8 cellular contexts compared by ENCODE assay signal in genomic region chrX:41116948-41117347, GRCh38. TPM values are rescaled to one million over a fixed set of nuclear protein-coding genes. Genes with fewer than 3 reads are reported as not detected.
A peak's percentile ranks its signal among the peaks of the same experiment; 100 is the strongest.
DNase-seq lines count a peak whose midpoint lies in the region; ATAC-seq lines count a peak whose summit lies in the region.

No MANE protein-coding gene starts in this region.

- no peak for DNase-seq in activated T-cell treated with anti-CD3 and anti-CD28 coated beads, Interleukin-2, amount 50 U/mL, for 4 hours
- no peak for DNase-seq in activated T-cell treated with anti-CD3 and anti-CD28 coated beads, Interleukin-2, amount 50 U/mL, for 48 hours
- peak; percentile 35 for DNase-seq in activated CD8-positive, alpha-beta T cell treated with anti-CD3 and anti-CD28 coated beads, Interleukin-2, amount 10 ng/mL, durations not matched to agents 7 days and 5 days
- no peak for DNase-seq in stimulated activated naive CD8-positive, alpha-beta T cell treated with anti-CD3 and anti-CD28 coated beads, Interleukin-15, Interleukin-2, amounts not matched to agents 100 U/mL and 50 U/mL, for 24 hours
- no peak for DNase-seq in Ammon's horn (ENCODE audit: low spot score)
- DNase-seq in stimulated activated CD4-positive, alpha-beta T cell treated with anti-CD3 and anti-CD28 coated beads, Interleukin-4, amount 100 ng/mL, for 1 hour = no peak
- DNase-seq in NCI-H748 treated with DMSO at 0.1 percent for 48 hours (lab: John Stamatoyannopoulos, UW) = no peak

- POLR2A ChIA-PET in activated CD8-positive, alpha-beta T cell treated with anti-CD3 and anti-CD28 coated beads, Interleukin-2, amount 10 ng/mL, durations not matched to agents 7 days and 5 days (lab: Charles Lee) = interaction anchor here (2.5 kb wide), 1 partner anchor 31 kb away, joined by 17 read pairs; the partner anchor contains the start of gene USP9X

- peaks cover 74% of the 10 kb centered on the region for H3K4me1 Mint-ChIP-seq in activated T-cell treated with anti-CD3 and anti-CD28 coated beads, Interleukin-2, amount 50 U/mL, for 4 hours (ENCODE audit: low read depth)
- H3K4me1 Mint-ChIP-seq in activated CD8-positive, alpha-beta T cell treated with anti-CD3 and anti-CD28 coated beads, Interleukin-2, amount 10 ng/mL, durations not matched to agents 7 days and 5 days (ENCODE audit: low read depth) = peaks cover 66% of the 10 kb centered on the region

- no peaks in the 10 kb centered on the region for H3K36me3 Mint-ChIP-seq in activated T-cell treated with anti-CD3 and anti-CD28 coated beads, Interleukin-2, amount 50 U/mL, for 4 hours (ENCODE audit: insufficient read depth)
- H3K36me3 Mint-ChIP-seq in activated CD8-positive, alpha-beta T cell treated with anti-CD3 and anti-CD28 coated beads, Interleukin-2, amount 10 ng/mL, durations not matched to agents 7 days and 5 days (ENCODE audit: low read depth) = peaks cover 9% of the 10 kb centered on the region

- CTCF ChIA-PET in activated CD8-positive, alpha-beta T cell treated with anti-CD3 and anti-CD28 coated beads, Interleukin-2, amount 10 ng/mL, durations not matched to agents 7 days and 5 days (lab: Charles Lee) = interaction anchor here (1.0 to 2.8 kb wide), 5 partner anchors 30 to 572 kb away, joined by 3 to 8 read pairs (median 5); no protein-coding TSS in a partner anchor

- peak; percentile 81 to 87 for ATAC-seq in activated T-cell treated with anti-CD3 and anti-CD28 coated beads, Interleukin-2, amount 50 U/mL, for 4 hours
- ATAC-seq in HG03039 (IDR thresholded peaks at IDR 0.05; ENCODE audit: unreplicated experiment) = peak; percentile 58
- ATAC-seq in activated CD8-positive, alpha-beta T cell treated with anti-CD3 and anti-CD28 coated beads, Interleukin-2, amount 10 ng/mL, durations not matched to agents 7 days and 5 days = peak; percentile 84
- peak; percentile 81 for ATAC-seq in stimulated activated naive CD8-positive, alpha-beta T cell treated with anti-CD3 and anti-CD28 coated beads, Interleukin-15, Interleukin-2, amounts not matched to agents 100 U/mL and 50 U/mL, for 24 hours

- peak overlapping the region; percentile 70 for H3K4me3 Mint-ChIP-seq in activated T-cell treated with anti-CD3 and anti-CD28 coated beads, Interleukin-2, amount 50 U/mL, for 4 hours
- H3K4me3 Mint-ChIP-seq in activated CD8-positive, alpha-beta T cell treated with anti-CD3 and anti-CD28 coated beads, Interleukin-2, amount 10 ng/mL, durations not matched to agents 7 days and 5 days = peak overlapping the region; percentile 67

- H3K9me3 Mint-ChIP-seq in activated T-cell treated with anti-CD3 and anti-CD28 coated beads, Interleukin-2, amount 50 U/mL, for 4 hours = no peaks in the 10 kb centered on the region
- H3K9me3 Mint-ChIP-seq in activated CD8-positive, alpha-beta T cell treated with anti-CD3 and anti-CD28 coated beads, Interleukin-2, amount 10 ng/mL, durations not matched to agents 7 days and 5 days (ENCODE audit: insufficient read depth) = no peaks in the 10 kb centered on the region

- H3K27me3 Mint-ChIP-seq in activated T-cell treated with anti-CD3 and anti-CD28 coated beads, Interleukin-2, amount 50 U/mL, for 4 hours (ENCODE audit: low read depth) = no peaks in the 10 kb centered on the region
- no peaks in the 10 kb centered on the region for H3K27me3 Mint-ChIP-seq in activated CD8-positive, alpha-beta T cell treated with anti-CD3 and anti-CD28 coated beads, Interleukin-2, amount 10 ng/mL, durations not matched to agents 7 days and 5 days (ENCODE audit: low read depth)

- H3K27ac Mint-ChIP-seq in activated CD8-positive, alpha-beta T cell treated with anti-CD3 and anti-CD28 coated beads, Interleukin-2, amount 10 ng/mL, durations not matched to agents 7 days and 5 days = peak overlapping the region; percentile 83

RNA-seq across cellular contexts. Expression of gene USP9X, which starts 31.7 kb away (rescaled TPM):
- 10 to 100 TPM; 33.9 to 35.9 (median 34.1) TPM for total RNA-seq in activated T-cell treated with anti-CD3 and anti-CD28 coated beads, Interleukin-2, amount 50 U/mL, for 4 hours
- total RNA-seq in activated CD8-positive, alpha-beta T cell treated with anti-CD3 and anti-CD28 coated beads, Interleukin-2, amount 10 ng/mL, durations not matched to agents 7 days and 5 days = 10 to 100 TPM; 38.0 to 46.0 TPM
